In genomic region chr1:164101802-164102201, GRCh38 we compare ENCODE assay signal across 29 cellular contexts.
"Had no signal": no experiment of that assay in that cellular context is flagged by ENCODE, and none has a peak within 500 bp of the region (broad histone marks: within the 10 kb centered on the region; RNA-seq: fewer than 3 reads in every experiment).

No MANE protein-coding gene starts in this region.

- DNase-seq: activated CD4-positive, alpha-beta memory T cell treated with anti-CD3 and anti-CD28 coated beads for 36 hours; activated CD4-positive, alpha-beta T cell treated with anti-CD3 and anti-CD28 coated beads for 36 hours; activated CD4-positive, alpha-beta T cell treated with anti-CD3 and anti-CD28 coated beads, Interleukin-2, amount 10 ng/mL, durations not matched to agents 24 days and 14 days; activated CD4-positive, CD25-positive, alpha-beta regulatory T cell; activated CD4-positive, CD25-positive, alpha-beta regulatory T cell treated with anti-CD3 and anti-CD28 coated beads, Interleukin-2, amount 50 U/mL, for 72 hours; activated CD8-positive, alpha-beta memory T cell treated with anti-CD3 and anti-CD28 coated beads, Interleukin-2, amount 10 ng/mL, durations not matched to agents 7 days and 5 days; activated CD8-positive, alpha-beta memory T cell treated with anti-CD3 and anti-CD28 coated beads, Interleukin-2, amount 50 U/mL, for 4 hours; activated CD8-positive, alpha-beta T cell treated with anti-CD3 and anti-CD28 coated beads, Interleukin-2, amount 10 ng/mL, durations not matched to agents 7 days and 5 days; activated effector memory CD4-positive, alpha-beta T cell treated with anti-CD3 and anti-CD28 coated beads, Interleukin-2, amount 50 U/mL, for 16 hours; activated naive CD4-positive, alpha-beta T cell; activated naive CD4-positive, alpha-beta T cell treated with anti-CD3 and anti-CD28 coated beads, Interleukin-2, amount 10 ng/mL, durations not matched to agents 7 days and 5 days; activated naive CD8-positive, alpha-beta T cell treated with anti-CD3 and anti-CD28 coated beads, Interleukin-2, amount 10 ng/mL, durations not matched to agents 7 days and 5 days; activated T-cell treated with anti-CD3 and anti-CD28 coated beads, Interleukin-2, amount 50 U/mL, for 1 hour; activated T-cell treated with anti-CD3 and anti-CD28 coated beads, Interleukin-2, amount 50 U/mL, for 48 hours; brain microvascular endothelial cell; effector CD4-positive, alpha-beta T cell; effector memory CD8-positive, alpha-beta T cell; erythroblast; foreskin fibroblast; head of caudate nucleus; T-helper 1 cell; T-helper 17 cell; T1000; WERI-Rb-1 had no signal

- H3K27me3 ChIP-seq: brain microvascular endothelial cell had no signal

- H3K27ac ChIP-seq: brain microvascular endothelial cell, coronary artery, WERI-Rb-1 had no signal

- ATAC-seq: activated CD4-positive, alpha-beta T cell treated with anti-CD3 and anti-CD28 coated beads for 36 hours; activated CD8-positive, alpha-beta memory T cell treated with anti-CD3 and anti-CD28 coated beads, Interleukin-2, amount 10 ng/mL, durations not matched to agents 7 days and 5 days; activated CD8-positive, alpha-beta T cell treated with anti-CD3 and anti-CD28 coated beads, Interleukin-2, amount 10 ng/mL, durations not matched to agents 7 days and 5 days; activated naive CD4-positive, alpha-beta T cell treated with anti-CD3 and anti-CD28 coated beads, Interleukin-2, amount 50 U/mL, for 72 hours; effector memory CD8-positive, alpha-beta T cell; T-helper 17 cell had no signal

- H3K4me3 ChIP-seq: coronary artery had no signal

- H3K36me3 ChIP-seq: brain microvascular endothelial cell, WERI-Rb-1 had no signal

- FAIRE-seq: astrocyte, bronchial epithelial cell, frontal cortex had no signal
